8 cellular contexts compared by ENCODE assay signal in genomic region chr14:70972107-70972976, GRCh38.
DNase-seq lines count a peak whose midpoint lies in the region; ATAC-seq, FAIRE-seq and TF ChIP-seq lines count a peak whose summit lies in the region.

No MANE protein-coding gene starts in this region.

- TF ChIP-seq POLR2A in H1 (IDR thresholded peaks at IDR 0.05; ENCODE audit: control extremely low read depth in 1 of 2, low read depth in 2 of 2, low read length in 2 of 2) = no peak

- no peak overlapping the region for H3K14ac ChIP-seq in H1 (ENCODE audit: insufficient read length)

- H3K79me2 ChIP-seq in H1 (ENCODE audit: control insufficient read depth in 1 of 2, insufficient read depth in 2 of 2, low read length in 2 of 2) (peaks cover 0 to 5% of the 10 kb centered on the region in 2 experiments; a peak in 1 of 4 replicates), mesendoderm (ENCODE audit: control insufficient read depth, insufficient read depth, low read length) (no peaks in the 10 kb centered on the region)

- H3K4me2 ChIP-seq in H1 (ENCODE audit: insufficient read depth in 1 of 2, low read depth in 2 of 2, low read length in 2 of 2) = no peak overlapping the region
- no peak overlapping the region for H3K4me2 ChIP-seq in mesendoderm (ENCODE audit: low read length)

- H2BK120ac ChIP-seq in H1 (replicated peaks; ENCODE audit: low read depth, low read length) (no peak overlapping the region), mesendoderm (ENCODE audit: low read depth, low read length) (no peak overlapping the region)

- no peak overlapping the region for H3K4ac ChIP-seq in H1 (replicated peaks; ENCODE audit: insufficient read length, low read depth, low read length)
- H3K4ac ChIP-seq in mesendoderm (ENCODE audit: low read depth, low read length) = no peak overlapping the region

- H2BK5ac ChIP-seq in H1 (ENCODE audit: low read depth, low read length) = no peak overlapping the region
- H2BK5ac ChIP-seq in mesendoderm (ENCODE audit: low read length) = no peak overlapping the region

- H4K5ac ChIP-seq in H1 (ENCODE audit: insufficient read length, low read depth, low read length) (no peak overlapping the region), mesendoderm (ENCODE audit: low read length) (no peak overlapping the region)

- H4K8ac ChIP-seq in H1 (ENCODE audit: extremely low read depth, insufficient read depth, low read length) (no peak overlapping the region), mesendoderm (ENCODE audit: low read depth, low read length) (no peak overlapping the region)

- H2BK12ac ChIP-seq in H1 (ENCODE audit: low read depth, low read length) = no peak overlapping the region

- CTCF ChIA-PET in H1 (lab: Charles Lee; ENCODE audit: partially characterized antibody) = interaction anchor here (0.6 to 2.3 kb wide), 14 partner anchors 9 to 564 kb away, joined by 3 to 6 read pairs (median 4); no protein-coding TSS in a partner anchor

- H3K4me1 ChIP-seq in H1 (replicated peaks in 1 of 4; ENCODE audit: control insufficient read depth in 3 of 4, insufficient read depth in 4 of 4, low read length in 3 of 4) (no peaks in the 10 kb centered on the region), mesendoderm (ENCODE audit: control insufficient read depth, low read depth, low read length) (no peaks in the 10 kb centered on the region)

- no peak overlapping the region for H2BK20ac ChIP-seq in H1 (ENCODE audit: low read length)

- peak in 2 of 3 experiments; percentile 67 to 94; a peak in 3 of 4 replicates for TF ChIP-seq CTCF in H1 (IDR thresholded peaks at IDR 0.05; ENCODE audit: control extremely low read depth in 1 of 3, insufficient read depth in 1 of 3, low read depth in 1 of 3, low read length in 3 of 3)

- H3K23ac ChIP-seq in H1 (ENCODE audit: insufficient read length) = no peak overlapping the region
- H3K23ac ChIP-seq in mesendoderm (ENCODE audit: low read length) = no peak overlapping the region

- no peaks in the 10 kb centered on the region for H3K23me2 ChIP-seq in H1 (ENCODE audit: low read depth, low read length)

- H3K27me3 ChIP-seq in H1 (replicated peaks in 1 of 4; ENCODE audit: control insufficient read depth in 3 of 4, extremely low read depth in 1 of 4, insufficient read depth in 3 of 4, low read length in 3 of 4) (no peaks in the 10 kb centered on the region), mesendoderm (ENCODE audit: insufficient read depth, low read length, poor library complexity) (no peaks in the 10 kb centered on the region)

- H2AFZ ChIP-seq in H1 (ENCODE audit: low read length) = no peak overlapping the region

- no peak overlapping the region for H3K4me3 ChIP-seq in H1 (ENCODE audit: extremely low read depth in 1 of 4, insufficient read depth in 2 of 4, low read depth in 3 of 4, low read length in 4 of 4)
- H3K4me3 ChIP-seq in mesendoderm (ENCODE audit: low read length) = no peak overlapping the region

- DNase-seq in Caki2 (ENCODE audit: low read depth) (peak; percentile 56), HT-29 (ENCODE audit: low spot score) (peak; percentile 89), NOMO-1 (lab: John Stamatoyannopoulos, UW; ENCODE audit: unreplicated experiment in 2 of 2) (peak; percentile 73 to 74), H1 (ENCODE audit: low read depth in 1 of 2, low spot score in 2 of 2) (peak in 1 of 2 experiments; percentile 92), mesendoderm (peak; percentile 88)
- DNase-seq in activated CD8-positive, alpha-beta memory T cell treated with anti-CD3 and anti-CD28 coated beads for 24 hours = peak; percentile 92
- DNase-seq in stimulated activated CD8-positive, alpha-beta memory T cell treated with anti-CD3 and anti-CD28 coated beads, Interleukin-2, amount 100 ng/mL, for 1 hour (ENCODE audit: low read depth in 2 of 2) = peak; percentile 70 to 77

- POLR2A ChIA-PET in H1 (lab: Charles Lee; ENCODE audit: partially characterized antibody) = no interaction called here

- TF ChIP-seq RAD21 in H1 (IDR thresholded peaks at IDR 0.05 in 1 of 2, conservative IDR thresholded peaks at IDR 0.05 in 1 of 2; ENCODE audit: low read depth in 2 of 2, low read length in 2 of 2) = peak; percentile 81 to 85

- peaks cover 0 to 4% of the 10 kb centered on the region in 2 experiments for H4K20me1 ChIP-seq in H1 (replicated peaks in 1 of 2; ENCODE audit: control insufficient read depth in 1 of 2, insufficient read depth in 2 of 2, low read length in 2 of 2)

- H3K79me1 ChIP-seq in H1 (ENCODE audit: low read depth, low read length) = peaks cover 3% of the 10 kb centered on the region; the same call in 1 of the 2 replicates
- H3K79me1 ChIP-seq in mesendoderm (ENCODE audit: low read length) = peaks cover 4% of the 10 kb centered on the region

- in situ Hi-C loops in Caki2 (cut with HindIII; ENCODE audit: low pct_unique_long_range_greater_than_20kb, low sequenced_read_pairs) = no loop called here

- H3K18ac ChIP-seq in H1 (ENCODE audit: extremely low read depth, low read length) (no peak overlapping the region), mesendoderm (ENCODE audit: low read length) (no peak overlapping the region)

- no peak overlapping the region for H3K9ac ChIP-seq in H1 (replicated peaks in 1 of 4; ENCODE audit: extremely low read depth in 1 of 4, low read depth in 3 of 4, low read length in 3 of 4)
- H3K9ac ChIP-seq in mesendoderm (ENCODE audit: low read length) = no peak overlapping the region

- H2BK15ac ChIP-seq in H1 (ENCODE audit: low read length) (no peak overlapping the region), mesendoderm (replicated peaks; ENCODE audit: low read depth) (no peak overlapping the region)

- TF ChIP-seq EP300 in H1 (IDR thresholded peaks at IDR 0.05; ENCODE audit: borderline replicate concordance in 1 of 2, low read depth in 2 of 2, low read length in 2 of 2) = no peak

- WGBS in H1 (ENCODE audit: extremely low coverage in 1 of 2, insufficient coverage in 1 of 2, insufficient read length in 1 of 2, insufficient replicate concordance in 2 of 2, low coverage in 1 of 2, low lambda C conversion rate in 2 of 2, missing lambda C conversion rate in 1 of 2), 2 experiments = 53% methylated on average over 6 of the region's 6 CpGs; no CpG with 5 or more reads in 1 of the 2 experiments
- WGBS in mesendoderm (ENCODE audit: extremely low coverage, insufficient coverage, low lambda C conversion rate) = no CpG with 5 or more reads among the region's 6 CpGs

- H2AK5ac ChIP-seq in H1 (ENCODE audit: low read depth, low read length) (no peak overlapping the region), mesendoderm (ENCODE audit: low read length) (no peak overlapping the region)

- ATAC-seq in GM19035 (IDR thresholded peaks at IDR 0.05; ENCODE audit: unreplicated experiment) = no peak

- H3K9me3 ChIP-seq in H1 (ENCODE audit: insufficient read depth in 2 of 2, low read depth in 1 of 2, low read length in 1 of 2) = no peaks in the 10 kb centered on the region

- FAIRE-seq in H1 (lab: Jason Lieb, UNC) = peak; percentile 99

- H4K91ac ChIP-seq in H1 (replicated peaks; ENCODE audit: insufficient read length, low read length) = no peak overlapping the region

- no peak overlapping the region for H3K27ac ChIP-seq in H1 (ENCODE audit: low read depth, low read length)
- no peak overlapping the region for H3K27ac ChIP-seq in mesendoderm (ENCODE audit: low read depth, low read length)

- H3K36me3 ChIP-seq in H1 (ENCODE audit: control insufficient read depth in 2 of 4, insufficient read depth in 4 of 4, low read length in 3 of 4) = peaks cover 0 to 22% (median 13%) of the 10 kb centered on the region in 4 experiments; a peak in 6 of 8 replicates
- peaks cover 2% of the 10 kb centered on the region for H3K36me3 ChIP-seq in mesendoderm (ENCODE audit: control insufficient read depth, insufficient read depth, low read length)

- no peak overlapping the region for H3K56ac ChIP-seq in H1 (replicated peaks; ENCODE audit: insufficient read length, low read depth, low read length)
- H3K56ac ChIP-seq in mesendoderm (ENCODE audit: low read length) = no peak overlapping the region

TF ChIP-seq in H1, 55 proteins besides CTCF, POLR2A, EP300 and RAD21 (continues in another document):
- TF ChIP-seq BACH1 (IDR thresholded peaks at IDR 0.05; ENCODE audit: low read length) (no peak), CBX5 (IDR thresholded peaks at IDR 0.05; ENCODE audit: low read depth, low read length) (no peak), HDAC2 (IDR thresholded peaks at IDR 0.05; ENCODE audit: borderline replicate concordance in 1 of 2, low read depth in 2 of 2, low read length in 2 of 2) (no peak), EZH2 (IDR thresholded peaks at IDR 0.05; ENCODE audit: low read depth, low read length, severe bottlenecking) (no peak), KDM5A (IDR thresholded peaks at IDR 0.05; ENCODE audit: low read length) (no peak), E2F6 (IDR thresholded peaks at IDR 0.05) (no peak), FOSL1 (IDR thresholded peaks at IDR 0.05; ENCODE audit: insufficient read depth, low read depth, low read length) (no peak), RFX5 (IDR thresholded peaks at IDR 0.05; ENCODE audit: borderline replicate concordance, low read depth, low read length) (no peak), RXRA (IDR thresholded peaks at IDR 0.05; ENCODE audit: insufficient read depth, low read depth, low read length) (no peak), CHD1 (IDR thresholded peaks at IDR 0.05; ENCODE audit: low read depth, low read length) (no peak), NRF1 (IDR thresholded peaks at IDR 0.05; ENCODE audit: low read depth, low read length) (no peak), SP4 (IDR thresholded peaks at IDR 0.05; ENCODE audit: low read length) (no peak), GTF2F1 (IDR thresholded peaks at IDR 0.05; ENCODE audit: borderline replicate concordance, low read depth, low read length) (no peak), POU5F1 (IDR thresholded peaks at IDR 0.05; ENCODE audit: low read depth, low read length) (no peak)
- TF ChIP-seq, protein P1, sequence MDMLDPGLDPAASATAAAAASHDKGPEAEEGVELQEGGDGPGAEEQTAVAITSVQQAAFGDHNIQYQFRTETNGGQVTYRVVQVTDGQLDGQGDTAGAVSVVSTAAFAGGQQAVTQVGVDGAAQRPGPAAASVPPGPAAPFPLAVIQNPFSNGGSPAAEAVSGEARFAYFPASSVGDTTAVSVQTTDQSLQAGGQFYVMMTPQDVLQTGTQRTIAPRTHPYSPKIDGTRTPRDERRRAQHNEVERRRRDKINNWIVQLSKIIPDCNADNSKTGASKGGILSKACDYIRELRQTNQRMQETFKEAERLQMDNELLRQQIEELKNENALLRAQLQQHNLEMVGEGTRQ (IDR thresholded peaks at IDR 0.05; ENCODE audit: low read length) = no peak
- TF ChIP-seq, protein P2, sequence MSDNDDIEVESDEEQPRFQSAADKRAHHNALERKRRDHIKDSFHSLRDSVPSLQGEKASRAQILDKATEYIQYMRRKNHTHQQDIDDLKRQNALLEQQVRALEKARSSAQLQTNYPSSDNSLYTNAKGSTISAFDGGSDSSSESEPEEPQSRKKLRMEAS (IDR thresholded peaks at IDR 0.05) = no peak
